ENCODE assay signal across 9 cellular contexts in the genomic region with DNA sequence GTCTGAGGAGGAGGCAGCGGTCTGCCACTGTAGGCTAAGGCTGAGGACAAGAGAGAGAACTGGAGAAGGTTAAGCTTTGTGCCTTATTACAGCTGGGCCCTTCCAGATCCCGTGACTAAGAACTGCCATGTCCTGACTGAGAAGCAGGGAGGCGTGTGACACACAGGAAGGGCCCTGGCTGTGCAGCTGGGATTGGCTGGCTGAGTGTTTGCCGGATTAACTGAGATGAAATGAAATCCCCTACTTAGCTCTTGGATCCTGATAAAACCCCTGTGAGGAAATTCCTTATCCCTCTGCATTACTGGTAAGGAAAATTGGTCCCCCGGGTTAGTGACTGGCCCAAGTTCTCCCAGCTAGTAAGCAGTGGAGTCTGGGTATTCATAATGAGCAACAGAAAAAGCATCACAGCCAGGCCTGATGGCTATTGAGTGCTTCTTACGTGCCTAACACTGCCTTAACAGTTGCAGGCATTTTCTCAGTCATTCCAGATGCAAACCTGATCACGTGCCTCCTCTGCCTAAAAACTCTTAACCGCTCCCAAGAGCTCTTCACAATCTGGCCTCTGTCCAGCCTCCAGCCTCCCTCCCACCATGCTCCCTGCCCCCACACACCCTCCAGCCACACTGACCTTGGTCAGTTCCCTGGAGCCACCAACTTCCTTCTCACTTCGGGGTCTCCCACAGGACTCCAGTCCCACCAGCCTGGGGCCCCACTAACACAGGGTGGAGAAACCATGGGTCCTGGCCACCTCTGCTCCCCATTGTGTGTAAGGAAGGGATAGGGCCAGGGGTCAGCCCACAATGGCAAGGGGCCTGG. TPM values are rescaled to one million over a fixed set of nuclear protein-coding genes. Genes with fewer than 3 reads are reported as not detected.
A peak's percentile ranks its signal among the peaks of the same experiment; 100 is the strongest.
DNase-seq lines count a peak whose midpoint lies in the region; ATAC-seq and TF ChIP-seq lines count a peak whose summit lies in the region.
"Had no signal": no experiment of that assay in that cellular context is flagged by ENCODE, and none has a peak within 500 bp of the region (broad histone marks: within the 10 kb centered on the region; RNA-seq: fewer than 3 reads in every experiment).

No MANE protein-coding gene starts in this region.

- H3K4me1 Mint-ChIP-seq in endothelial cell (ENCODE audit: unreplicated experiment): peaks cover 55% of the 10 kb centered on the region

- DNase-seq in AG04450 (ENCODE audit: low read depth, low spot score): no peak
- DNase-seq in NCI-H2196 treated with DMSO at 0.1 percent for 48 hours (lab: John Stamatoyannopoulos, UW; ENCODE audit: unreplicated experiment): peak; percentile 34
- DNase-seq in endothelial cell (ENCODE audit: low spot score): no peak
- peak; percentile 32 for DNase-seq in mucosa of gallbladder (ENCODE audit: low spot score)
- DNase-seq in HuH-7.5 (ENCODE audit: low spot score): no peak
- no peak for DNase-seq in RPMI8226
- DNase-seq in activated CD4-positive, alpha-beta T cell treated with anti-CD3 and anti-CD28 coated beads for 48 hours: no peak

- peaks cover 3% of the 10 kb centered on the region for H3K9me3 ChIP-seq in AG04450 (ENCODE audit: control insufficient read depth, insufficient read depth, low read length)

- H3K36me3 Mint-ChIP-seq in endothelial cell (ENCODE audit: low read depth, unreplicated experiment): peaks cover 15% of the 10 kb centered on the region

- POLR2A ChIA-PET in AG04450 (lab: Yijun Ruan, JAX): interaction anchor here (1.7 kb wide), 1 partner anchor 12 kb away, joined by 5 read pairs; no protein-coding TSS in a partner anchor

- peak overlapping the region; percentile 65 for H3K27ac ChIP-seq in AG04450 (ENCODE audit: low read depth, low read length)
- H3K27ac ChIP-seq: HL-60 had no signal

- H3K27me3 Mint-ChIP-seq in endothelial cell (ENCODE audit: unreplicated experiment): peaks cover 13% of the 10 kb centered on the region

- no peaks in the 10 kb centered on the region for H3K9me3 Mint-ChIP-seq in endothelial cell (ENCODE audit: unreplicated experiment)

- no peak overlapping the region for H3K4me3 ChIP-seq in AG04450 (ENCODE audit: low read depth, low read length)

- H3K4me3 Mint-ChIP-seq in endothelial cell (ENCODE audit: unreplicated experiment): no peak overlapping the region

- TF ChIP-seq CTCF in AG04450 (IDR thresholded peaks at IDR 0.05; ENCODE audit: low read depth, low read length): no peak
- TF ChIP-seq CTCF in endothelial cell (IDR thresholded peaks at IDR 0.05; ENCODE audit: unreplicated experiment): no peak

- no peaks in the 10 kb centered on the region for H3K27me3 ChIP-seq in AG04450 (ENCODE audit: control insufficient read depth, insufficient read depth, low read length)

- CTCF ChIA-PET in AG04450 (lab: Charles Lee): interaction anchor here (1.0 to 1.2 kb wide), 3 partner anchors 10 to 75 kb away, joined by 3 to 8 read pairs (median 4); no protein-coding TSS in a partner anchor

- ATAC-seq in HG02759 (IDR thresholded peaks at IDR 0.05; ENCODE audit: unreplicated experiment): no peak

- H3K27ac Mint-ChIP-seq in endothelial cell (ENCODE audit: unreplicated experiment): peak overlapping the region; percentile 30

RNA-seq across cellular contexts. Expression of gene ARRB1, which starts 37.8 kb away (rescaled TPM):
- 36.9 and 43.8 TPM in 2 replicates for polyA plus RNA-seq in AG04450 (2011; rRNA removed)
- polyA minus RNA-seq in AG04450 (2011; rRNA and poly(A)+ RNA removed): 91.5 and 108 TPM in 2 replicates
- total RNA-seq in endothelial cell (ENCODE audit: unreplicated experiment) (197 TPM), mucosa of gallbladder (57.7 TPM)

Comparison
In these comparisons a context has a peak if more than half of its experiments do, and no peak if none do; other contexts are left out.
1. DNase-seq: peak in NCI-H2196 treated with DMSO at 0.1 percent for 48 hours (single experiment) and mucosa of gallbladder (single experiment); none in AG04450 (single experiment), endothelial cell (single experiment), HuH-7.5 (single experiment), RPMI8226 (single experiment) and activated CD4-positive, alpha-beta T cell treated with anti-CD3 and anti-CD28 coated beads for 48 hours (single experiment).